Comparison of ENCODE assay signal across 1 cellular context in genomic region chr3:48439820-48440589, GRCh38.
TF ChIP-seq lines count a peak whose summit lies in the region.

CCDC51 (minus strand) TSS chr3:48440119; CDS start chr3:48435128, 4,991 bp downstream.
TMA7 (plus strand) TSS chr3:48440257; CDS start chr3:48440297, 40 bp downstream.

TF ChIP-seq in HepG2, 621 proteins besides CTCF, POLR2A, EP300 and RAD21 (continued from another document and continues in another):
- TF ChIP-seq ZNF710 (CRISPR knock-in tag; IDR thresholded peaks at IDR 0.05; ENCODE audit: borderline replicate concordance) (no peak), NFIC (IDR thresholded peaks at IDR 0.05; ENCODE audit: low read length) (no peak), KIAA2018 (CRISPR knock-in tag; IDR thresholded peaks at IDR 0.05; ENCODE audit: borderline replicate concordance) (no peak), MIXL1 (CRISPR knock-in tag; IDR thresholded peaks at IDR 0.05) (peak; percentile 82), MTF1 (CRISPR knock-in tag; IDR thresholded peaks at IDR 0.05) (no peak), MLLT10 (CRISPR knock-in tag; IDR thresholded peaks at IDR 0.05) (no peak), TFE3 (CRISPR knock-in tag; IDR thresholded peaks at IDR 0.05) (peak; percentile 48), ZNF296 (CRISPR knock-in tag; conservative IDR thresholded peaks at IDR 0.05) (no peak; the same call in 1 of the 2 replicates), JUN (CRISPR knock-in tag; IDR thresholded peaks at IDR 0.05) (no peak), ZNF30 (CRISPR knock-in tag; IDR thresholded peaks at IDR 0.05) (0 out of 2 replicates have a peak, but pooled peaks have one; percentile 41), ZNF841 (CRISPR knock-in tag; IDR thresholded peaks at IDR 0.05; ENCODE audit: borderline replicate concordance) (no peak), KLF6 (CRISPR knock-in tag; IDR thresholded peaks at IDR 0.05) (0 out of 2 replicates have a peak, but pooled peaks have one; percentile 86), POLR2AphosphoS2 (IDR thresholded peaks at IDR 0.05; ENCODE audit: low read depth, low read length) (no peak), ZNF691 (CRISPR knock-in tag; IDR thresholded peaks at IDR 0.05; ENCODE audit: borderline replicate concordance, low read depth) (peak; percentile 57; the same call in 1 of the 2 replicates), GZF1 (CRISPR knock-in tag; IDR thresholded peaks at IDR 0.05) (peak; percentile 86), ZNF547 (CRISPR knock-in tag; IDR thresholded peaks at IDR 0.05) (peak; percentile 87), MTA1 (CRISPR knock-in tag; IDR thresholded peaks at IDR 0.05; ENCODE audit: borderline replicate concordance) (peak; percentile 61; the same call in 1 of the 2 replicates), BATF2 (CRISPR knock-in tag; IDR thresholded peaks at IDR 0.05) (no peak), PAXIP1 (CRISPR knock-in tag; conservative IDR thresholded peaks at IDR 0.05) (peak; percentile 43; the same call in 1 of the 2 replicates), ZNF34 (CRISPR knock-in tag; IDR thresholded peaks at IDR 0.05; ENCODE audit: borderline replicate concordance) (peak; percentile 34; the same call in 1 of the 2 replicates), ZNF350 (CRISPR knock-in tag; IDR thresholded peaks at IDR 0.05; ENCODE audit: borderline replicate concordance, low read depth) (peak; percentile 83), ZNF3 (CRISPR knock-in tag; IDR thresholded peaks at IDR 0.05) (no peak), IRF9 (CRISPR knock-in tag; IDR thresholded peaks at IDR 0.05; ENCODE audit: borderline replicate concordance) (peak; percentile 32; the same call in 1 of the 2 replicates), TFAP4 (IDR thresholded peaks at IDR 0.05; ENCODE audit: borderline replicate concordance, low read depth) (peak; percentile 29; the same call in 1 of the 2 replicates), FUBP1 (CRISPR knock-in tag; IDR thresholded peaks at IDR 0.05; ENCODE audit: borderline replicate concordance) (no peak), ZNF441 (CRISPR knock-in tag; IDR thresholded peaks at IDR 0.05; ENCODE audit: borderline replicate concordance) (no peak; the same call in 1 of the 2 replicates), ZNF614 (CRISPR knock-in tag; IDR thresholded peaks at IDR 0.05; ENCODE audit: borderline replicate concordance) (peak; percentile 34; the same call in 1 of the 2 replicates), MATR3 (CRISPR knock-in tag; IDR thresholded peaks at IDR 0.05) (no peak), ZNF234 (CRISPR knock-in tag; conservative IDR thresholded peaks at IDR 0.05) (no peak), GABPB1 (CRISPR knock-in tag; IDR thresholded peaks at IDR 0.05) (peak; percentile 99), ZNF776 (CRISPR knock-in tag; IDR thresholded peaks at IDR 0.05) (peak; percentile 81), ZNF264 (CRISPR knock-in tag; IDR thresholded peaks at IDR 0.05) (no peak), ZNF354B (CRISPR knock-in tag; IDR thresholded peaks at IDR 0.05) (peak; percentile 75; the same call in 1 of the 2 replicates), FLYWCH1 (CRISPR knock-in tag; IDR thresholded peaks at IDR 0.05) (no peak), ZNF24 (IDR thresholded peaks at IDR 0.05) (no peak)
